17 cellular contexts compared by ENCODE assay signal in genomic region chr3:106590259-106590658, GRCh38.
DNase-seq lines count a peak whose midpoint lies in the region; TF ChIP-seq lines count a peak whose summit lies in the region.
"Had no signal": no experiment of that assay in that cellular context is flagged by ENCODE, and none has a peak within 500 bp of the region (broad histone marks: within the 10 kb centered on the region; RNA-seq: fewer than 3 reads in every experiment).

No MANE protein-coding gene starts in this region.

- 21% methylated on average over 1 of the region's 1 CpG for WGBS in prostate gland

- H3K27me3 ChIP-seq in parathyroid adenoma (ENCODE audit: control insufficient read depth, insufficient read depth, low read length): no peaks in the 10 kb centered on the region
- no peaks in the 10 kb centered on the region for H3K27me3 ChIP-seq in prostate gland (replicated peaks; ENCODE audit: insufficient read depth)

- H3K27ac ChIP-seq in SK-N-MC: peak overlapping the region; percentile 84
- H3K27ac ChIP-seq in parathyroid adenoma: no peak overlapping the region
- no peak overlapping the region for H3K27ac ChIP-seq in prostate gland
- H3K27ac ChIP-seq: C4-2B, PC-9 had no signal

- H3K4me1 ChIP-seq in parathyroid adenoma: peaks cover 6% of the 10 kb centered on the region
- no peaks in the 10 kb centered on the region for H3K4me1 ChIP-seq in prostate gland (replicated peaks)

- no peaks in the 10 kb centered on the region for H3K9me3 ChIP-seq in SK-N-MC (ENCODE audit: low read depth, low read length)
- no peaks in the 10 kb centered on the region for H3K9me3 ChIP-seq in parathyroid adenoma (ENCODE audit: control insufficient read depth, low read length)
- H3K9me3 ChIP-seq in prostate gland: no peaks in the 10 kb centered on the region

- no peaks in the 10 kb centered on the region for H3K79me2 ChIP-seq in parathyroid adenoma

- DNase-seq in GM03348 (ENCODE audit: low spot score) (peak; percentile 10), SK-N-MC (ENCODE audit: low read depth, low spot score) (peak; percentile 88), fibroblast of the aortic adventitia (ENCODE audit: low read depth) (peak; percentile 22), prostate gland (ENCODE audit: low spot score) (no peak), NCI-H526 treated with DMSO at 0.1 percent for 48 hours (lab: John Stamatoyannopoulos, UW) (no peak), occipital lobe (lab: John Stamatoyannopoulos, UW) (no peak)
- DNase-seq: DMS153, EL, HFFc6, Karpas-422, NCI-H1436 treated with DMSO at 0.1 percent for 48 hours, NCI-H2081, NCI-H526, PC-9, SK-N-SH had no signal

- TF ChIP-seq POLR2A in prostate gland (IDR thresholded peaks at IDR 0.05): no peak

- no peaks in the 10 kb centered on the region for H3K36me3 ChIP-seq in SK-N-MC (ENCODE audit: insufficient read depth, low read length)
- no peaks in the 10 kb centered on the region for H3K36me3 ChIP-seq in parathyroid adenoma (ENCODE audit: control insufficient read depth, insufficient read depth, low read length)
- no peaks in the 10 kb centered on the region for H3K36me3 ChIP-seq in prostate gland

- intact Hi-C loops in prostate gland (cut with DNase I): no loop called here

- H3K4me3 ChIP-seq in SK-N-MC (peak overlapping the region; percentile 52), fibroblast of the aortic adventitia (ENCODE audit: low read depth, low read length) (no peak overlapping the region), parathyroid adenoma (ENCODE audit: low read depth, low read length) (no peak overlapping the region), prostate gland (no peak overlapping the region)
- H3K4me3 ChIP-seq: PC-9 had no signal

- no peak overlapping the region for H3K4me2 ChIP-seq in parathyroid adenoma (ENCODE audit: low read length)
- H3K4me2 ChIP-seq: PC-9, SK-N-SH had no signal

- TF ChIP-seq CTCF in fibroblast of the aortic adventitia (IDR thresholded peaks at IDR 0.05; ENCODE audit: insufficient read depth, low read length) (no peak), parathyroid adenoma (IDR thresholded peaks at IDR 0.05) (no peak), prostate gland (IDR thresholded peaks at IDR 0.05) (no peak)

- peak overlapping the region; percentile 41 for H2AFZ ChIP-seq in parathyroid adenoma
- H2AFZ ChIP-seq: PC-9 had no signal

- H3K9ac ChIP-seq in SK-N-MC (ENCODE audit: insufficient read length) (no peak overlapping the region), parathyroid adenoma (no peak overlapping the region)
- H3K9ac ChIP-seq: SK-N-SH had no signal

Comparison
In these comparisons a context has a peak if more than half of its experiments do, and no peak if none do; other contexts are left out.
1. DNase-seq: peak in GM03348 (single experiment), SK-N-MC (single experiment) and fibroblast of the aortic adventitia (single experiment); none in prostate gland (single experiment), NCI-H526 treated with DMSO at 0.1 percent for 48 hours (single experiment) and occipital lobe (single experiment).